23 cellular contexts compared by ENCODE assay signal in the genomic region with DNA sequence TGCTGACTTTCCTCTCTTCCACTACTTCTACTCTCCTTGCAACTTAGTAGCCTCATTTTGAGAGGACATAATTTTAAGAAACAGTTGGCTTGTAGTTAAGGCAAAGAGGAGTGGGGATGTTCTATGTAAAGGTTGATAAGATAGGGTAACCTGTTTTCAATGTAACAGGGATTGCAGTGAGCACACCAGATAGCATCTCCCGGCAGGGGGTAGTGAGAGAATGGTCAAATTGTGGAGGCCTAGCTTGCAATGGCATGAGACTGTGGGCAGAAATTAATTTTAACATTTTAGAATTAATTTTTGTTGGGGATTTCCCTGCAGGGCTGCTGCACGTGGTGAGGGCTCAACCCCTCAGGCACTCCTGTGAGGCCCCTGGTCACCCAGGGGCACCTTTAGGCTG.
"Had no signal": no experiment of that assay in that cellular context is flagged by ENCODE, and none has a peak within 500 bp of the region (broad histone marks: within the 10 kb centered on the region; RNA-seq: fewer than 3 reads in every experiment).

No MANE protein-coding gene starts in this region.

- H3K4me3 ChIP-seq: lung, suprapubic skin, transverse colon, uterus had no signal

- H3K27ac Mint-ChIP-seq: activated naive CD8-positive, alpha-beta T cell treated with anti-CD3 and anti-CD28 coated beads, Interleukin-2, amount 50 U/mL, for 24 hours; brain; mesothelial cell of epicardium; nephron progenitor cell had no signal

- ATAC-seq: activated naive CD8-positive, alpha-beta T cell treated with anti-CD3 and anti-CD28 coated beads, Interleukin-2, amount 50 U/mL, for 24 hours; left lobe of liver; stimulated activated naive CD8-positive, alpha-beta T cell treated with anti-CD3 and anti-CD28 coated beads, Interleukin-15, Interleukin-2, amounts not matched to agents 100 U/mL and 50 U/mL, for 24 hours had no signal

- H3K27me3 ChIP-seq: suprapubic skin, transverse colon, uterus had no signal

- DNase-seq: activated CD8-positive, alpha-beta memory T cell treated with anti-CD3 and anti-CD28 coated beads, Interleukin-2, amount 50 U/mL, for 4 hours; activated effector memory CD4-positive, alpha-beta T cell treated with anti-CD3 and anti-CD28 coated beads, Interleukin-2, amount 50 U/mL, for 16 hours; activated naive CD8-positive, alpha-beta T cell treated with anti-CD3 and anti-CD28 coated beads, Interleukin-2, amount 50 U/mL, for 24 hours; activated T-cell treated with anti-CD3 and anti-CD28 coated beads, Interleukin-2, amount 50 U/mL, for 48 hours; anterior cingulate cortex; caudate nucleus; hypothalamus; kidney; nephron progenitor cell; occipital lobe; posterior cingulate gyrus; retina; stimulated activated CD4-positive, alpha-beta T cell treated with anti-CD3 and anti-CD28 coated beads, Interleukin-12 subunit alpha, Interleukin-12 subunit beta, amount 100 ng/mL, for 4 hours; stimulated activated CD4-positive, alpha-beta T cell treated with anti-CD3 and anti-CD28 coated beads, Interleukin-1b, Interleukin-23, amount 100 ng/mL, for 48 hours; stimulated activated CD8-positive, alpha-beta memory T cell treated with anti-CD3 and anti-CD28 coated beads, Interleukin-4, amount 100 ng/mL, for 48 hours; stimulated activated naive CD8-positive, alpha-beta T cell treated with anti-CD3 and anti-CD28 coated beads, Interleukin-15, Interleukin-2, amounts not matched to agents 100 U/mL and 50 U/mL, for 24 hours; transverse colon; uterus had no signal

- H3K36me3 ChIP-seq: suprapubic skin, transverse colon, uterus had no signal

- H3K4me1 Mint-ChIP-seq: brain, mesothelial cell of epicardium had no signal

- H3K4me1 ChIP-seq: suprapubic skin, transverse colon, uterus had no signal

- H3K27ac ChIP-seq: suprapubic skin, transverse colon, uterus had no signal

- H3K36me3 Mint-ChIP-seq: mesothelial cell of epicardium had no signal

- H3K9me3 ChIP-seq: suprapubic skin, transverse colon, uterus had no signal

- H3K4me3 Mint-ChIP-seq: activated naive CD8-positive, alpha-beta T cell treated with anti-CD3 and anti-CD28 coated beads, Interleukin-2, amount 50 U/mL, for 24 hours; brain; mesothelial cell of epicardium; nephron progenitor cell had no signal

- H3K27me3 Mint-ChIP-seq: brain had no signal
